12 cellular contexts compared by ENCODE assay signal in genomic region chr2:212953170-212953920, GRCh38.
DNase-seq lines count a peak whose midpoint lies in the region; ATAC-seq and TF ChIP-seq lines count a peak whose summit lies in the region.
"Had no signal": no experiment of that assay in that cellular context is flagged by ENCODE, and none has a peak within 500 bp of the region (broad histone marks: within the 10 kb centered on the region; RNA-seq: fewer than 3 reads in every experiment).

No MANE protein-coding gene starts in this region.

- H3K4me3 Mint-ChIP-seq in MCF 10A (ENCODE audit: unreplicated experiment) = no peak overlapping the region
- H3K4me3 Mint-ChIP-seq: stimulated activated effector memory CD8-positive, alpha-beta T cell treated with anti-CD3 and anti-CD28 coated beads, Interleukin-12 subunit alpha, Interleukin-12 subunit beta, amount 100 ng/mL, for 72 hours had no signal

- dilution Hi-C loops in mammary epithelial cell (cut with HindIII; ENCODE audit: low sequenced_read_pairs) = no loop called here

- no peak overlapping the region for H3K9ac ChIP-seq in mammary epithelial cell (ENCODE audit: insufficient read depth, low read length)

- peak overlapping the region; percentile 27 for H2AFZ ChIP-seq in mammary epithelial cell (ENCODE audit: low read depth, low read length)

- H3K79me2 ChIP-seq in mammary epithelial cell (ENCODE audit: insufficient read depth, low read length) = no peaks in the 10 kb centered on the region

- H3K9me3 Mint-ChIP-seq in MCF 10A (ENCODE audit: unreplicated experiment) = no peaks in the 10 kb centered on the region

- no peak overlapping the region for H3K4me2 ChIP-seq in mammary epithelial cell (ENCODE audit: insufficient read depth, low read depth, low read length)

- H3K36me3 ChIP-seq in mammary epithelial cell (ENCODE audit: insufficient read depth, low read length) (no peaks in the 10 kb centered on the region), tibial artery (no peaks in the 10 kb centered on the region)
- H3K36me3 ChIP-seq: brain microvascular endothelial cell, left lung had no signal

- H3K4me3 ChIP-seq in mammary epithelial cell (replicated peaks in 1 of 3; ENCODE audit: insufficient read depth in 1 of 3, low read depth in 2 of 3, low read length in 3 of 3) = no peak overlapping the region
- H3K4me3 ChIP-seq in tibial artery = no peak overlapping the region
- H3K4me3 ChIP-seq: left lung had no signal

- in situ Hi-C loops in mammary epithelial cell (cut with MboI; ENCODE audit: low sequenced_read_pairs in 2 of 2) = no loop called here

- CTCF ChIA-PET in mammary epithelial cell (lab: Charles Lee; ENCODE audit: low non-redundant PET) = no interaction called here
- CTCF ChIA-PET in MCF 10A (lab: Yijun Ruan, JAX) = interaction anchor here (1.3 kb wide), 1 partner anchor 9 kb away, joined by 3 read pairs; no protein-coding TSS in a partner anchor

- H3K36me3 Mint-ChIP-seq in MCF 10A (ENCODE audit: insufficient read depth, unreplicated experiment) = peaks cover 6% of the 10 kb centered on the region

- 82% methylated on average over 3 of the region's 3 CpGs for WGBS in mammary epithelial cell (ENCODE audit: low coverage, missing lambda C conversion rate)

- H3K27me3 ChIP-seq in mammary epithelial cell (ENCODE audit: insufficient read depth, low read length) (no peaks in the 10 kb centered on the region), tibial artery (no peaks in the 10 kb centered on the region)
- H3K27me3 ChIP-seq: brain microvascular endothelial cell, left lung had no signal

- no peaks in the 10 kb centered on the region for H3K9me3 ChIP-seq in mammary epithelial cell (replicated peaks; ENCODE audit: insufficient read depth, low read length)
- no peaks in the 10 kb centered on the region for H3K9me3 ChIP-seq in tibial artery
- H3K9me3 ChIP-seq: left lung had no signal

- H3K4me1 Mint-ChIP-seq in MCF 10A (ENCODE audit: insufficient read depth, unreplicated experiment) = peaks cover 6% of the 10 kb centered on the region

- H4K20me1 ChIP-seq in mammary epithelial cell (ENCODE audit: insufficient read depth, low read length) = no peaks in the 10 kb centered on the region

- POLR2A ChIA-PET in MCF 10A (lab: Yijun Ruan, JAX) = interaction anchor here (0.6 kb wide), 1 partner anchor 27 kb away, joined by 3 read pairs; no protein-coding TSS in a partner anchor

- H3K27ac ChIP-seq in mammary epithelial cell (ENCODE audit: insufficient read depth, low read depth, low read length) (no peak overlapping the region), tibial artery (no peak overlapping the region)
- H3K27ac ChIP-seq: brain microvascular endothelial cell, left lung had no signal

- BruUV-seq in mammary epithelial cell (replicated peaks; lab: Mats Ljungman, UMichigan) (no TSS peak), MCF 10A (replicated peaks; lab: Mats Ljungman, UMichigan) (no TSS peak)

- ATAC-seq in HG02588 (IDR thresholded peaks at IDR 0.05; ENCODE audit: unreplicated experiment) = peak; percentile 87
- peak; percentile 88 for ATAC-seq in HG03460 (IDR thresholded peaks at IDR 0.05; ENCODE audit: unreplicated experiment)
- ATAC-seq in left cardiac atrium = no peak
- no peak for ATAC-seq in sciatic nerve
- ATAC-seq: left lung; stimulated activated effector memory CD8-positive, alpha-beta T cell treated with anti-CD3 and anti-CD28 coated beads, Interleukin-12 subunit alpha, Interleukin-12 subunit beta, amount 100 ng/mL, for 72 hours had no signal

- no peaks in the 10 kb centered on the region for H3K27me3 Mint-ChIP-seq in MCF 10A (ENCODE audit: insufficient read depth, unreplicated experiment)

- no peak overlapping the region for H3K27ac Mint-ChIP-seq in MCF 10A (ENCODE audit: low read depth, unreplicated experiment)
- H3K27ac Mint-ChIP-seq: stimulated activated effector memory CD8-positive, alpha-beta T cell treated with anti-CD3 and anti-CD28 coated beads, Interleukin-12 subunit alpha, Interleukin-12 subunit beta, amount 100 ng/mL, for 72 hours had no signal

- intact Hi-C loops in mammary epithelial cell (cut with micrococcal nuclease) = loop anchor here (10.0 kb wide), 1 partner anchor 179 kb away; no protein-coding TSS in a partner anchor
- intact Hi-C loops in MCF 10A (cut with micrococcal nuclease) = no loop called here
- intact Hi-C loops in left cardiac atrium (cut with DNase I) = no loop called here
- intact Hi-C loops in sciatic nerve (cut with DNase I) = no loop called here
- intact Hi-C loops in tibial artery (cut with DNase I; ENCODE audit: low total_unique reads) = no loop called here

- no peak for TF ChIP-seq CTCF in mammary epithelial cell (conservative IDR thresholded peaks at IDR 0.05 in 1 of 2, IDR thresholded peaks at IDR 0.05 in 1 of 2; ENCODE audit: extremely low read depth in 1 of 2, insufficient read depth in 1 of 2, low read depth in 1 of 2, low read length in 2 of 2)
- TF ChIP-seq CTCF in MCF 10A (IDR thresholded peaks at IDR 0.05; ENCODE audit: unreplicated experiment) = no peak
- TF ChIP-seq CTCF in tibial artery (IDR thresholded peaks at IDR 0.05) = no peak

- peaks cover 13% of the 10 kb centered on the region for H3K4me1 ChIP-seq in mammary epithelial cell (ENCODE audit: insufficient read depth, low read length)
- peaks cover 0 to 26% (median 23%) of the 10 kb centered on the region in 4 donors for H3K4me1 ChIP-seq in tibial artery
- H3K4me1 ChIP-seq: left lung had no signal

- DNase-seq in mammary epithelial cell (no peak), MCF 10A (ENCODE audit: unreplicated experiment) (no peak), left cardiac atrium (no peak), sciatic nerve (ENCODE audit: low spot score) (no peak), NCI-H510A treated with DMSO at 0.1 percent for 48 hours (lab: John Stamatoyannopoulos, UW) (no peak), tibial artery (no peak)
- DNase-seq: AML-193, brain microvascular endothelial cell, left lung had no signal

Comparison
In these comparisons a context has a peak if more than half of its experiments do, and no peak if none do; other contexts are left out.
1. ATAC-seq: peak in HG02588 (single experiment) and HG03460 (single experiment); none in left cardiac atrium (0 of 2) and sciatic nerve (single experiment).